ENCODE assay signal across 8 cellular contexts in the genomic region with DNA sequence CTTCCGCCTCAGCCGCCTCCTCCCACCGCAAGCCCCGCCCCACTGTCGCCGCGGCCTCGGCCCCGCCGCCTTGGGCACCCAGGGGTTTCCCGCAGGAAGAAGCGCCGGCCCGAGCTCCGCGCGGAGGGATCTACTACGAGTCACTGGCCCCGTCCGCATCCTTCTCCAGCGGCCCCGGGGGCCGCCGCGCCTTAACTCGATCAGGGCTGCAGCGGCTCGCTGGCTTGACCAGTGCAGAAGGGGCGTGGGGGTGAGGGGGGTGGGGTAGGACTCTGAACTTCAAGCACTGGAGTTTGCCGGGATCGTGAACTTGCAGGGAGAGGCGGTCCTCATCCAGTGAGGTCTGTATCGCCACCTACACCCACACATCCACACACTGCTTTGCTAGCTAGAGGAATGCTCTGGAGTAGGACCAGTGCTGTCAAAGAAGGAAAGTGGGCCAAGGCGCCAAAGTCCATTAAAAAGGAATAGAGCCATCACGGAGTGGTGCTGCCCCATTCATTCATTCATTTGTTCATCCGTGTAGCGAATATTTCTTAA.
DNase-seq lines count a peak whose midpoint lies in the region; ATAC-seq and TF ChIP-seq lines count a peak whose summit lies in the region.
"Not testable (repeated sequence)": the region's sequence is repeated elsewhere in the genome, so short reads cannot be mapped to it uniquely, and the experiment has no call there.

No MANE protein-coding gene starts in this region.

- not testable (repeated sequence) for H3K27me3 Mint-ChIP-seq in activated CD8-positive, alpha-beta T cell treated with anti-CD3 and anti-CD28 coated beads for 36 hours; MCF 10A (ENCODE audit: insufficient read depth, unreplicated experiment); nephron (ENCODE audit: low read depth); stimulated activated naive CD8-positive, alpha-beta T cell treated with anti-CD3 and anti-CD28 coated beads, Interleukin-15, Interleukin-2, amounts not matched to agents 100 ng/mL and 50 ng/mL, for 24 hours

- not testable (repeated sequence) for H3K4me3 Mint-ChIP-seq in activated CD8-positive, alpha-beta T cell treated with anti-CD3 and anti-CD28 coated beads for 36 hours
- H3K4me3 Mint-ChIP-seq in MCF 10A (ENCODE audit: unreplicated experiment), result peak overlapping the region; percentile 71
- peak overlapping the region; percentile 77 to 81 (median 78) for H3K4me3 Mint-ChIP-seq in nephron
- H3K4me3 Mint-ChIP-seq in stimulated activated naive CD8-positive, alpha-beta T cell treated with anti-CD3 and anti-CD28 coated beads, Interleukin-15, Interleukin-2, amounts not matched to agents 100 ng/mL and 50 ng/mL, for 24 hours, result peak overlapping the region; percentile 68

- H3K27ac Mint-ChIP-seq in activated CD8-positive, alpha-beta T cell treated with anti-CD3 and anti-CD28 coated beads for 36 hours; MCF 10A (ENCODE audit: low read depth, unreplicated experiment); stimulated activated naive CD8-positive, alpha-beta T cell treated with anti-CD3 and anti-CD28 coated beads, Interleukin-15, Interleukin-2, amounts not matched to agents 100 ng/mL and 50 ng/mL, for 24 hours: not testable (repeated sequence)
- H3K27ac Mint-ChIP-seq in nephron, result peak overlapping the region in 1 of 3 experiments; percentile 72

- peak overlapping the region in 1 of 11 experiments; percentile 75; a peak in 2 of 22 replicates for H3K9ac ChIP-seq in BLaER1 treated with 17β-estradiol and CSF1 and Interleukin-3, amounts not matched to agents 10 nM and 100 nM

- not testable (repeated sequence) for H3K9me3 Mint-ChIP-seq in activated CD8-positive, alpha-beta T cell treated with anti-CD3 and anti-CD28 coated beads for 36 hours; MCF 10A (ENCODE audit: unreplicated experiment); nephron; stimulated activated naive CD8-positive, alpha-beta T cell treated with anti-CD3 and anti-CD28 coated beads, Interleukin-15, Interleukin-2, amounts not matched to agents 100 ng/mL and 50 ng/mL, for 24 hours

- H3K36me3 Mint-ChIP-seq in activated CD8-positive, alpha-beta T cell treated with anti-CD3 and anti-CD28 coated beads for 36 hours (ENCODE audit: low read depth); MCF 10A (ENCODE audit: insufficient read depth, unreplicated experiment); nephron (ENCODE audit: low read depth); stimulated activated naive CD8-positive, alpha-beta T cell treated with anti-CD3 and anti-CD28 coated beads, Interleukin-15, Interleukin-2, amounts not matched to agents 100 ng/mL and 50 ng/mL, for 24 hours (ENCODE audit: low read depth): not testable (repeated sequence)

- intact Hi-C loops in Panc1 (cut with micrococcal nuclease; ENCODE audit: unreplicated experiment); activated CD8-positive, alpha-beta T cell treated with anti-CD3 and anti-CD28 coated beads for 36 hours (cut with micrococcal nuclease); MCF 10A (cut with micrococcal nuclease); left cardiac atrium (cut with DNase I): not testable (repeated sequence)

- in situ Hi-C loops in Panc1 (cut with HindIII; ENCODE audit: low pct_unique_long_range_greater_than_20kb, low sequenced_read_pairs), result not testable (repeated sequence)

- H3K4me1 ChIP-seq in BLaER1 treated with 17β-estradiol and CSF1 and Interleukin-3, amounts not matched to agents 10 nM and 100 nM; Panc1 (ENCODE audit: control insufficient read depth, insufficient read depth, low read length): not testable (repeated sequence)

- CTCF ChIA-PET in Panc1 (lab: Charles Lee); activated CD8-positive, alpha-beta T cell treated with anti-CD3 and anti-CD28 coated beads for 36 hours (lab: Charles Lee); MCF 10A (lab: Yijun Ruan, JAX): not testable (repeated sequence)

- H3K4me1 Mint-ChIP-seq in activated CD8-positive, alpha-beta T cell treated with anti-CD3 and anti-CD28 coated beads for 36 hours (ENCODE audit: low read depth); MCF 10A (ENCODE audit: insufficient read depth, unreplicated experiment); nephron; stimulated activated naive CD8-positive, alpha-beta T cell treated with anti-CD3 and anti-CD28 coated beads, Interleukin-15, Interleukin-2, amounts not matched to agents 100 ng/mL and 50 ng/mL, for 24 hours (ENCODE audit: low read depth): not testable (repeated sequence)

- TF ChIP-seq CTCF in Panc1 (IDR thresholded peaks at IDR 0.05); activated CD8-positive, alpha-beta T cell treated with anti-CD3 and anti-CD28 coated beads for 36 hours (IDR thresholded peaks at IDR 0.05); MCF 10A (IDR thresholded peaks at IDR 0.05; ENCODE audit: unreplicated experiment); nephron (IDR thresholded peaks at IDR 0.05; ENCODE audit: unreplicated experiment in 3 of 3): not testable (repeated sequence)

- not testable (repeated sequence) for H3K27ac ChIP-seq in BLaER1 treated with 17β-estradiol and CSF1 and Interleukin-3, amounts not matched to agents 10 nM and 100 nM; Panc1 (ENCODE audit: low read length)

- H3K9me3 ChIP-seq in BLaER1 treated with 17β-estradiol and CSF1 and Interleukin-3, amounts not matched to agents 10 nM and 100 nM (replicated peaks in 1 of 11); Panc1 (ENCODE audit: control insufficient read depth, insufficient read depth, low read depth, low read length): not testable (repeated sequence)

- DNase-seq in H7; Panc1 (ENCODE audit: low read depth, low spot score); activated CD8-positive, alpha-beta T cell treated with anti-CD3 and anti-CD28 coated beads for 36 hours; MCF 10A (ENCODE audit: unreplicated experiment); left cardiac atrium: not testable (repeated sequence)

- not testable (repeated sequence) for H3K36me3 ChIP-seq in BLaER1 treated with 17β-estradiol and CSF1 and Interleukin-3, amounts not matched to agents 10 nM and 100 nM; H7 (replicated peaks; ENCODE audit: control insufficient read depth, insufficient read depth, low read length); Panc1 (ENCODE audit: control insufficient read depth, insufficient read depth, low read length)

- BruUV-seq in Panc1 (replicated peaks; lab: Mats Ljungman, UMichigan); MCF 10A (replicated peaks; lab: Mats Ljungman, UMichigan): not testable (repeated sequence)

- not testable (repeated sequence) for H3K4me2 ChIP-seq in BLaER1 treated with 17β-estradiol and CSF1 and Interleukin-3, amounts not matched to agents 10 nM and 100 nM

- ATAC-seq in Panc1 (peak; percentile 100), left cardiac atrium (peak; percentile 70 to 89)
- peak; percentile 80 for ATAC-seq in activated CD8-positive, alpha-beta T cell treated with anti-CD3 and anti-CD28 coated beads for 36 hours

- H4K20me1 ChIP-seq in BLaER1 treated with 17β-estradiol and CSF1 and Interleukin-3, amounts not matched to agents 10 nM and 100 nM, result not testable (repeated sequence)

- peak overlapping the region in 7 of 10 experiments; percentile 57 to 74 (median 67); a peak in 13 of 20 replicates for H3K4me3 ChIP-seq in BLaER1 treated with 17β-estradiol and CSF1 and Interleukin-3, amounts not matched to agents 10 nM and 100 nM
- H3K4me3 ChIP-seq in H7 (ENCODE audit: insufficient read depth, low read depth, low read length), result peak overlapping the region; percentile 45; the same call in 1 of the 2 replicates
- H3K4me3 ChIP-seq in Panc1 (ENCODE audit: low read depth in 2 of 2, low read length in 2 of 2), result not testable (repeated sequence)

- POLR2A ChIA-PET in Panc1 (lab: Charles Lee); activated CD8-positive, alpha-beta T cell treated with anti-CD3 and anti-CD28 coated beads for 36 hours (lab: Charles Lee); MCF 10A (lab: Yijun Ruan, JAX): not testable (repeated sequence)

- H3K27me3 ChIP-seq in BLaER1 treated with 17β-estradiol and CSF1 and Interleukin-3, amounts not matched to agents 10 nM and 100 nM; H7 (ENCODE audit: control insufficient read depth, insufficient read depth, low read length); Panc1 (ENCODE audit: control insufficient read depth, insufficient read depth, low read length): not testable (repeated sequence)
